Comparison of ENCODE assay signal across 10 cellular contexts in the genomic region with DNA sequence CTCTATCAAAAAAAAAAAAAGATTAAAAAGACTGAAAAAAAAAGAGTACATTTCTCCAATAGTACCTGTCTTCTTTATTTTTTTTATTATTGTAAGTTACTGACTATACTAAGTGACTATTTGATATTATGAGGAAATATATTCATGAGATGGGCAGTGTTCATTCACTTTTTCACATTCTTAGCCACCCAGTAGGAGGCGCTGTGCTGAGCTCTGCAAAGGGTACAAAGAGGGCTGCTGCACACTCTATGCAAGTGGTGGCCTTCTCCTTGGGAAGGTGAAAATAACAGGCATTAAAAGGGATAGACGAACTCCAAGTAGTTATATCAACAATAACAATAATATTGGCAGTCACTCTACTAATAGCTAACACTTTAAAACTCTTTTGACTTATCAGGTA.
DNase-seq lines count a peak whose midpoint lies in the region; ATAC-seq and TF ChIP-seq lines count a peak whose summit lies in the region.
"Had no signal": no experiment of that assay in that cellular context is flagged by ENCODE, and none has a peak within 500 bp of the region (broad histone marks: within the 10 kb centered on the region; RNA-seq: fewer than 3 reads in every experiment).

No MANE protein-coding gene starts in this region.

- peak; percentile 27 for DNase-seq in DMS53 (lab: John Stamatoyannopoulos, UW)
- no peak for DNase-seq in DMS53 treated with DMSO at 0.1 percent for 48 hours (lab: John Stamatoyannopoulos, UW; ENCODE audit: unreplicated experiment)
- DNase-seq in PC-3 = no peak
- no peak for DNase-seq in kidney epithelial cell (ENCODE audit: low read depth)
- no peak for DNase-seq in globus pallidus (ENCODE audit: low spot score)
- DNase-seq in adrenal gland = no peak
- DNase-seq in NK-92 (lab: John Stamatoyannopoulos, UW; ENCODE audit: unreplicated experiment) = no peak
- DNase-seq: activated effector memory CD4-positive, alpha-beta T cell treated with anti-CD3 and anti-CD28 coated beads, Interleukin-2, amount 50 U/mL, for 16 hours; NCI-H1105 had no signal

- H3K27ac ChIP-seq in PC-3 (ENCODE audit: low read length) (no peak overlapping the region), adrenal gland (no peak overlapping the region)

- H3K27me3 ChIP-seq in PC-3 (ENCODE audit: low read length) (no peaks in the 10 kb centered on the region), kidney epithelial cell (ENCODE audit: control insufficient read depth, insufficient read depth, low read length) (no peaks in the 10 kb centered on the region), adrenal gland (no peaks in the 10 kb centered on the region)

- peak; percentile 56 for TF ChIP-seq CTCF in PC-3 (conservative IDR thresholded peaks at IDR 0.05; ENCODE audit: low read depth, low read length)
- TF ChIP-seq CTCF in kidney epithelial cell (IDR thresholded peaks at IDR 0.05; ENCODE audit: insufficient read depth, low read length, poor library complexity, severe bottlenecking) = peak; percentile 53
- peak in 1 of 6 experiments; percentile 11 for TF ChIP-seq CTCF in adrenal gland (IDR thresholded peaks at IDR 0.05)

- H3K9me3 ChIP-seq in PC-3 (ENCODE audit: low read length) = no peaks in the 10 kb centered on the region
- H3K9me3 ChIP-seq in adrenal gland (replicated peaks in 1 of 3) = no peaks in the 10 kb centered on the region

- ATAC-seq in GM21526 (IDR thresholded peaks at IDR 0.05; ENCODE audit: low FRiP score, unreplicated experiment) = peak; percentile 68
- no peak for ATAC-seq in PC-3

- no peak overlapping the region for H3K4me3 ChIP-seq in PC-3 (ENCODE audit: low read length)
- no peak overlapping the region for H3K4me3 ChIP-seq in kidney epithelial cell (ENCODE audit: low read depth, low read length)
- no peak overlapping the region for H3K4me3 ChIP-seq in adrenal gland

- POLR2A ChIA-PET in PC-3 (lab: Charles Lee; ENCODE audit: unreplicated experiment) = no interaction called here

- 67 to 72% (median 69%) methylated on average over 2 of the region's 2 CpGs for WGBS in adrenal gland, 4 donors

- H2AFZ ChIP-seq in PC-3 (ENCODE audit: low read length) = no peak overlapping the region

- CTCF ChIA-PET in PC-3 (lab: Charles Lee) = no interaction called here

- no peaks in the 10 kb centered on the region for H4K20me1 ChIP-seq in PC-3 (ENCODE audit: low read length)

- BruUV-seq in PC-3 (replicated peaks; lab: Mats Ljungman, UMichigan) = no TSS peak

- intact Hi-C loops in PC-3 (cut with micrococcal nuclease) = no loop called here
- intact Hi-C loops in adrenal gland (cut with DNase I) = no loop called here

- H3K9ac ChIP-seq in PC-3 (ENCODE audit: low read length) = no peak overlapping the region

- no peaks in the 10 kb centered on the region for H3F3A ChIP-seq in PC-3 (ENCODE audit: low read length, unreplicated experiment)

- no peak overlapping the region for H3K4me2 ChIP-seq in PC-3 (ENCODE audit: low read length)

- TF ChIP-seq POLR2A in adrenal gland (IDR thresholded peaks at IDR 0.05) = no peak

- H3K36me3 ChIP-seq in PC-3 (ENCODE audit: low read depth, low read length) = no peaks in the 10 kb centered on the region
- H3K36me3 ChIP-seq in kidney epithelial cell (ENCODE audit: control insufficient read depth, insufficient read depth, low read length) = no peaks in the 10 kb centered on the region
- H3K36me3 ChIP-seq in adrenal gland (replicated peaks in 1 of 2) = no peaks in the 10 kb centered on the region

- no peaks in the 10 kb centered on the region for H3K79me2 ChIP-seq in PC-3 (ENCODE audit: low read length)

- H3K4me1 ChIP-seq in PC-3 (ENCODE audit: insufficient read depth, low read length) (no peaks in the 10 kb centered on the region), adrenal gland (replicated peaks in 1 of 2) (peaks cover 6 to 10% of the 10 kb centered on the region in 2 donors)

- H3K9me2 ChIP-seq in PC-3 (replicated peaks; ENCODE audit: low read length) = no peaks in the 10 kb centered on the region
